In the genomic region with DNA sequence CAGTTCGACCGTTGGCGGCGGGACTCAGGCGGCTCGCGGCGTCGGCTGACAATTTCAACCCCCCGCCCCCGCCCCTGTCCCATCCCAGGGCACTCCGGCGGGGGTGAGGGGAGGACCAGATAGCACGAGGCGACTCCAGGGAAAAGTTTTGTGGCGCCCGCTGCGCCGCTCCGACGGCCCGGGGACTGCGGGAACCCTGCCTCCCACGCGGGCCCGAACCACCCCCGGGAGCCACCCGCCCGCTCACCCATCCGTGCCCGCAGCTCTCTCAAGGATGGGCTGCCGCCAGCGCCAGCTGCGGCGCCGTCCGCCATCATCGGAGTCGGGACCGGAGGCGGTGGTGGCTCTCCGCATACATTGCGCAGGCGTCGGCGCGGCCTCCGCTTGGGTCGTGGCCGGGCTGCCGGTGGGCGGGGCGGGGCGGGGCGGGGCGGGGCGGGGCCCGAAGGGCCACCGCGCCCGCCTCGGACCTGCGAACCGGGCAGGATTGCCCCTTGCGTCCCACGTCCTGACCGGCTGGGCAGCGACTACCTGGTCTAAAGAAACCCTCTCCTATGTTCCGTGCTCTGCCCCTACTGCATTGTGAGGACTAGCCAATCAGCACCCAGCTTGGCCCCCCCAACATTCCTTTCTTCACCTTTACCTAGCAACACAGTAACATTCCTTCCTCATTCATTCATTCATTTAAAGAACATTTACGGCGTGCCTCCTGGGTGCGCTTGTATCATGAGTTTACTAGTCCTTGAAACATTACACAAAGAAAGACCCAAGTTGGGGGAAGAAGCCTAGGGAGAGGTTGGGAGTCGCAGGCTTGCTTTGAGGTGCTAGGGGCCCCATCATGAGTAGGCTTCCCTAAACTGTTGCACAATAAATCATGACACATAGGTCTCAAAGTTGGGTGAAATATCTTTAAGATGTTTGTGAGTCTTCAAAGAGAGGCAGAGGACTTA, we compare ENCODE assay signal across 1 cellular context.
A peak's percentile ranks its signal among the peaks of the same experiment; 100 is the strongest.
TF ChIP-seq lines count a peak whose summit lies in the region.

A gene with protein sequence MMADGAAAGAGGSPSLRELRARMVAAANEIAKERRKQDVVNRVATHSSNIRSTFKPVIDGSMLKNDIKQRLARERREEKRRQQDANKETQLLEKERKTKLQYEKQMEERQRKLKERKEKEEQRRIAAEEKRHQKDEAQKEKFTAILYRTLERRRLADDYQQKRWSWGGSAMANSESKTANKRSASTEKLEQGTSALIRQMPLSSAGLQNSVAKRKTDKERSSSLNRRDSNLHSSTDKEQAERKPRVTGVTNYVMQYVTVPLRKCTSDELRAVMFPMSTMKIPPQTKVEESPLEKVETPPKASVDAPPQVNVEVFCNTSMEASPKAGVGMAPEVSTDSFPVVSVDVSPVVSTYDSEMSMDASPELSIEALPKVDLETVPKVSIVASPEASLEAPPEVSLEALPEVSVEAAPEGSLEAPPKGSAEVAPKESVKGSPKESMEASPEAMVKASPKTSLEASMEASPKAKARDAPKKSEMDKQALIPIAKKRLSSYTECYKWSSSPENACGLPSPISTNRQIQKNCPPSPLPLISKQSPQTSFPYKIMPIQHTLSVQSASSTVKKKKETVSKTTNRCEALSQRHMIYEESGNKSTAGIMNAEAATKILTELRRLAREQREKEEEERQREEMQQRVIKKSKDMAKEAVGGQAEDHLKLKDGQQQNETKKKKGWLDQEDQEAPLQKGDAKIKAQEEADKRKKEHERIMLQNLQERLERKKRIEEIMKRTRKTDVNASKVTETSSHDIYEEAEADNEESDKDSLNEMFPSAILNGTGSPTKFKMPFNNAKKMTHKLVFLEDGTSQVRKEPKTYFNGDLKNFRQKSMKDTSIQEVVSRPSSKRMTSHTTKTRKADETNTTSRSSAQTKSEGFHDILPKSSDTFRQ (minus strand): TSS at position 359 of the 950 bp plus-strand sequence. CDS start 42 bp downstream, at position 317.

TF ChIP-seq in Ishikawa, 13 proteins besides CTCF, POLR2A, EP300 and RAD21 (continued from another document):
- peak; percentile 66; the same call in 1 of the 2 replicates for TF ChIP-seq YY1 (IDR thresholded peaks at IDR 0.05; ENCODE audit: low read depth)
- peak; percentile 50; the same call in 1 of the 2 replicates for TF ChIP-seq CEBPB (IDR thresholded peaks at IDR 0.05)
- TF ChIP-seq CREB1 (IDR thresholded peaks at IDR 0.05; ENCODE audit: low read depth): no peak
- no peak for TF ChIP-seq ZBTB7A (IDR thresholded peaks at IDR 0.05; ENCODE audit: low read depth)
- no peak; the same call in 1 of the 2 replicates for TF ChIP-seq TEAD4 (IDR thresholded peaks at IDR 0.05)
